In genomic region chr4:99405433-99406115, GRCh38 we compare ENCODE assay signal across 1 cellular context.
TF ChIP-seq lines count a peak whose summit lies in the region.

No MANE protein-coding gene starts in this region.

TF ChIP-seq in HCT116, 20 proteins besides CTCF, POLR2A, EP300 and RAD21 (continued from another document):
- TF ChIP-seq, protein P1, sequence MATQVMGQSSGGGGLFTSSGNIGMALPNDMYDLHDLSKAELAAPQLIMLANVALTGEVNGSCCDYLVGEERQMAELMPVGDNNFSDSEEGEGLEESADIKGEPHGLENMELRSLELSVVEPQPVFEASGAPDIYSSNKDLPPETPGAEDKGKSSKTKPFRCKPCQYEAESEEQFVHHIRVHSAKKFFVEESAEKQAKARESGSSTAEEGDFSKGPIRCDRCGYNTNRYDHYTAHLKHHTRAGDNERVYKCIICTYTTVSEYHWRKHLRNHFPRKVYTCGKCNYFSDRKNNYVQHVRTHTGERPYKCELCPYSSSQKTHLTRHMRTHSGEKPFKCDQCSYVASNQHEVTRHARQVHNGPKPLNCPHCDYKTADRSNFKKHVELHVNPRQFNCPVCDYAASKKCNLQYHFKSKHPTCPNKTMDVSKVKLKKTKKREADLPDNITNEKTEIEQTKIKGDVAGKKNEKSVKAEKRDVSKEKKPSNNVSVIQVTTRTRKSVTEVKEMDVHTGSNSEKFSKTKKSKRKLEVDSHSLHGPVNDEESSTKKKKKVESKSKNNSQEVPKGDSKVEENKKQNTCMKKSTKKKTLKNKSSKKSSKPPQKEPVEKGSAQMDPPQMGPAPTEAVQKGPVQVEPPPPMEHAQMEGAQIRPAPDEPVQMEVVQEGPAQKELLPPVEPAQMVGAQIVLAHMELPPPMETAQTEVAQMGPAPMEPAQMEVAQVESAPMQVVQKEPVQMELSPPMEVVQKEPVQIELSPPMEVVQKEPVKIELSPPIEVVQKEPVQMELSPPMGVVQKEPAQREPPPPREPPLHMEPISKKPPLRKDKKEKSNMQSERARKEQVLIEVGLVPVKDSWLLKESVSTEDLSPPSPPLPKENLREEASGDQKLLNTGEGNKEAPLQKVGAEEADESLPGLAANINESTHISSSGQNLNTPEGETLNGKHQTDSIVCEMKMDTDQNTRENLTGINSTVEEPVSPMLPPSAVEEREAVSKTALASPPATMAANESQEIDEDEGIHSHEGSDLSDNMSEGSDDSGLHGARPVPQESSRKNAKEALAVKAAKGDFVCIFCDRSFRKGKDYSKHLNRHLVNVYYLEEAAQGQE (IDR thresholded peaks at IDR 0.05; ENCODE audit: low read depth) = no peak
- TF ChIP-seq ZBTB33 (IDR thresholded peaks at IDR 0.05; ENCODE audit: extremely low read depth, insufficient replicate concordance, low read length) = no peak
